8 cellular contexts compared by ENCODE assay signal in the genomic region with DNA sequence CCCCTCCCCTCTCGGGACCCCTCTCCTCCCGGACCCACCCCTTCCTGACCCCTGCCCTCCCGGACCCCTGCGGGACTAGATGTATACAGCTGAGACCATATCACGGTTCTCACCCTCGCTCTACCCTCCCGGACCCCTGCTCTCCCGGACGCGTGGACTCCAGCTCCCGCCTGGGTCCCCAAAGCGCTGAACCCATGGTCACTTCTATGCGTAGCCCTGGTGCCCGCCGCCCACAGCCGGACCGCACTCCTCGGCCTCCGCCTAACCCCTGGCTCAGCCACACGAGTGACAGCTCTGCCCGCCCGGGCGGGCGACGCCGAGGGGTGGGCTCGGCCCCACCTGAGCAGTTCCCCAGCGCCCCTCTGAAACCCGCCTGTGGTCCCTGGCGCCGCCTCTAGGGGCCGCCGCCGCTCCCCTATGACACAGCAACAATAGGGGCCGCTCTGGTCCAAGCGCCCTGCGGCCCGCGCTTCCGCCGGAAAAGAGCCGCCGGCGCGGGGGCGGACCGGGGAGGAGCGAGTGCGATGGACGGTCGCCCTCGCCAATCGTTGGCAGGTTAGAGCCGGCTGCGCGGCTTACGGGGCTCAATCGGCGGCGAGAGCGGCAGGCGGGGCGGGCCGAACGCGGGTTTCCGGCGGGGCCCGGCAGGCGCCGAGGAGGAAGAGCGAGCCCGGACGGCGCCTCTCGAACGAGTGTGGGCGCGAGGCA. TPM values are rescaled to one million over a fixed set of nuclear protein-coding genes. Genes with fewer than 3 reads are reported as not detected.
A peak's percentile ranks its signal among the peaks of the same experiment; 100 is the strongest.
DNase-seq lines count a peak whose midpoint lies in the region; ATAC-seq and TF ChIP-seq lines count a peak whose summit lies in the region.

A gene with protein sequence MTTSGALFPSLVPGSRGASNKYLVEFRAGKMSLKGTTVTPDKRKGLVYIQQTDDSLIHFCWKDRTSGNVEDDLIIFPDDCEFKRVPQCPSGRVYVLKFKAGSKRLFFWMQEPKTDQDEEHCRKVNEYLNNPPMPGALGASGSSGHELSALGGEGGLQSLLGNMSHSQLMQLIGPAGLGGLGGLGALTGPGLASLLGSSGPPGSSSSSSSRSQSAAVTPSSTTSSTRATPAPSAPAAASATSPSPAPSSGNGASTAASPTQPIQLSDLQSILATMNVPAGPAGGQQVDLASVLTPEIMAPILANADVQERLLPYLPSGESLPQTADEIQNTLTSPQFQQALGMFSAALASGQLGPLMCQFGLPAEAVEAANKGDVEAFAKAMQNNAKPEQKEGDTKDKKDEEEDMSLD (plus strand): TSS at position 657 of the 708 bp plus-strand sequence. CDS start 572 bp downstream, outside the sequence.

- H3K27me3 ChIP-seq in liver (ENCODE audit: control insufficient read depth in 4 of 4, insufficient read depth in 4 of 4, low read length in 3 of 4), result no peaks in the 10 kb centered on the region

- ATAC-seq in GM19372 (IDR thresholded peaks at IDR 0.05; ENCODE audit: low read depth, unreplicated experiment) (peak; percentile 84), HG03558 (IDR thresholded peaks at IDR 0.05; ENCODE audit: extremely low read depth, unreplicated experiment) (peak; percentile 78)

- peak; percentile 68 to 77 for TF ChIP-seq RAD21 in liver (IDR thresholded peaks at IDR 0.05)

- peak within 1 kb of the TSS; percentile 79 to 93 (median 85) for H3K4me3 ChIP-seq in liver (ENCODE audit: low read depth in 1 of 3, low read length in 3 of 3)

- H3K36me3 ChIP-seq in liver (ENCODE audit: control insufficient read depth in 4 of 4, insufficient read depth in 3 of 4, low read depth in 1 of 4, low read length in 3 of 4), result peaks cover 8 to 21% (median 17%) of the 10 kb centered on the region in 4 donors

- DNase-seq in CD1c-positive myeloid dendritic cell (ENCODE audit: extremely low spot score) (peak; percentile 100), NCI-H748 treated with DMSO at 0.1 percent for 48 hours (lab: John Stamatoyannopoulos, UW) (peak; percentile 68), dermis blood vessel endothelial cell (peak; percentile 98)
- DNase-seq in activated CD4-positive, alpha-beta T cell treated with anti-CD3 and anti-CD28 coated beads, Interleukin-2, amount 50 U/mL, for 4 hours, result peak; percentile 93 to 95
- DNase-seq in stimulated activated CD4-positive, alpha-beta T cell treated with anti-CD3 and anti-CD28 coated beads, Interleukin-4, amount 100 ng/mL, for 24 hours, result peak; percentile 96

- WGBS in liver, result under 1% methylated on average over 79 of the region's 79 CpGs

- H3K9ac ChIP-seq in liver (ENCODE audit: low read depth in 1 of 2, low read length in 2 of 2), result peak within 1 kb of the TSS; percentile 75 to 95

- H3K4me1 ChIP-seq in liver (ENCODE audit: control insufficient read depth in 4 of 4, insufficient read depth in 4 of 4, low read length in 3 of 4), result peaks cover 18 to 53% (median 45%) of the 10 kb centered on the region in 4 donors

- peak within 1 kb of the TSS; percentile 100 for H3K27ac ChIP-seq in liver (ENCODE audit: low read depth in 1 of 2, low read length in 2 of 2)

- H3K9me3 ChIP-seq in liver (ENCODE audit: control insufficient read depth in 4 of 4, low read length in 3 of 4), result no peaks in the 10 kb centered on the region

- peak; percentile 86 for TF ChIP-seq CTCF in liver (IDR thresholded peaks at IDR 0.05; ENCODE audit: low read depth, low read length, missing input control)

TF ChIP-seq in liver, 16 proteins besides CTCF, POLR2A, EP300 and RAD21:
- TF ChIP-seq FOXA2 (IDR thresholded peaks at IDR 0.05) (no peak), HNF4G (IDR thresholded peaks at IDR 0.05) (no peak), SP1 (IDR thresholded peaks at IDR 0.05) (peak; percentile 82), FOXA1 (IDR thresholded peaks at IDR 0.05) (no peak), TAF1 (conservative IDR thresholded peaks at IDR 0.05) (no peak), YY1 (IDR thresholded peaks at IDR 0.05) (peak; percentile 19), GABPA (IDR thresholded peaks at IDR 0.05 in 1 of 2, conservative IDR thresholded peaks at IDR 0.05 in 1 of 2) (peak; percentile 83 to 95), EGR1 (IDR thresholded peaks at IDR 0.05; ENCODE audit: low read depth in 2 of 2) (peak; percentile 98 to 100), HNF4A (conservative IDR thresholded peaks at IDR 0.05) (peak in 1 of 2 donors; percentile 9)
- TF ChIP-seq, protein P1, sequence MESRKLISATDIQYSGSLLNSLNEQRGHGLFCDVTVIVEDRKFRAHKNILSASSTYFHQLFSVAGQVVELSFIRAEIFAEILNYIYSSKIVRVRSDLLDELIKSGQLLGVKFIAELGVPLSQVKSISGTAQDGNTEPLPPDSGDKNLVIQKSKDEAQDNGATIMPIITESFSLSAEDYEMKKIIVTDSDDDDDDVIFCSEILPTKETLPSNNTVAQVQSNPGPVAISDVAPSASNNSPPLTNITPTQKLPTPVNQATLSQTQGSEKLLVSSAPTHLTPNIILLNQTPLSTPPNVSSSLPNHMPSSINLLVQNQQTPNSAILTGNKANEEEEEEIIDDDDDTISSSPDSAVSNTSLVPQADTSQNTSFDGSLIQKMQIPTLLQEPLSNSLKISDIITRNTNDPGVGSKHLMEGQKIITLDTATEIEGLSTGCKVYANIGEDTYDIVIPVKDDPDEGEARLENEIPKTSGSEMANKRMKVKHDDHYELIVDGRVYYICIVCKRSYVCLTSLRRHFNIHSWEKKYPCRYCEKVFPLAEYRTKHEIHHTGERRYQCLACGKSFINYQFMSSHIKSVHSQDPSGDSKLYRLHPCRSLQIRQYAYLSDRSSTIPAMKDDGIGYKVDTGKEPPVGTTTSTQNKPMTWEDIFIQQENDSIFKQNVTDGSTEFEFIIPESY (IDR thresholded peaks at IDR 0.05), result no peak
- TF ChIP-seq, protein P2, sequence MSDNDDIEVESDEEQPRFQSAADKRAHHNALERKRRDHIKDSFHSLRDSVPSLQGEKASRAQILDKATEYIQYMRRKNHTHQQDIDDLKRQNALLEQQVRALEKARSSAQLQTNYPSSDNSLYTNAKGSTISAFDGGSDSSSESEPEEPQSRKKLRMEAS (IDR thresholded peaks at IDR 0.05), result no peak
- TF ChIP-seq, protein P3, sequence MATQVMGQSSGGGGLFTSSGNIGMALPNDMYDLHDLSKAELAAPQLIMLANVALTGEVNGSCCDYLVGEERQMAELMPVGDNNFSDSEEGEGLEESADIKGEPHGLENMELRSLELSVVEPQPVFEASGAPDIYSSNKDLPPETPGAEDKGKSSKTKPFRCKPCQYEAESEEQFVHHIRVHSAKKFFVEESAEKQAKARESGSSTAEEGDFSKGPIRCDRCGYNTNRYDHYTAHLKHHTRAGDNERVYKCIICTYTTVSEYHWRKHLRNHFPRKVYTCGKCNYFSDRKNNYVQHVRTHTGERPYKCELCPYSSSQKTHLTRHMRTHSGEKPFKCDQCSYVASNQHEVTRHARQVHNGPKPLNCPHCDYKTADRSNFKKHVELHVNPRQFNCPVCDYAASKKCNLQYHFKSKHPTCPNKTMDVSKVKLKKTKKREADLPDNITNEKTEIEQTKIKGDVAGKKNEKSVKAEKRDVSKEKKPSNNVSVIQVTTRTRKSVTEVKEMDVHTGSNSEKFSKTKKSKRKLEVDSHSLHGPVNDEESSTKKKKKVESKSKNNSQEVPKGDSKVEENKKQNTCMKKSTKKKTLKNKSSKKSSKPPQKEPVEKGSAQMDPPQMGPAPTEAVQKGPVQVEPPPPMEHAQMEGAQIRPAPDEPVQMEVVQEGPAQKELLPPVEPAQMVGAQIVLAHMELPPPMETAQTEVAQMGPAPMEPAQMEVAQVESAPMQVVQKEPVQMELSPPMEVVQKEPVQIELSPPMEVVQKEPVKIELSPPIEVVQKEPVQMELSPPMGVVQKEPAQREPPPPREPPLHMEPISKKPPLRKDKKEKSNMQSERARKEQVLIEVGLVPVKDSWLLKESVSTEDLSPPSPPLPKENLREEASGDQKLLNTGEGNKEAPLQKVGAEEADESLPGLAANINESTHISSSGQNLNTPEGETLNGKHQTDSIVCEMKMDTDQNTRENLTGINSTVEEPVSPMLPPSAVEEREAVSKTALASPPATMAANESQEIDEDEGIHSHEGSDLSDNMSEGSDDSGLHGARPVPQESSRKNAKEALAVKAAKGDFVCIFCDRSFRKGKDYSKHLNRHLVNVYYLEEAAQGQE (IDR thresholded peaks at IDR 0.05), result no peak
TF ChIP-seq in liver: peak in this region for 5.

RNA-seq across cellular contexts. Expression of the gene that starts here (rescaled TPM):
- total RNA-seq in dermis blood vessel endothelial cell, result 130 and 158 TPM in 2 replicates
- 10 to 100 TPM; 45.3 to 70.9 TPM for total RNA-seq in liver
- 10 to 100 TPM; 83.8 to 91.0 TPM for polyA plus RNA-seq in liver

Comparison
In these comparisons a context has a peak if more than half of its experiments do, and no peak if none do; other contexts are left out.
1. Peak in every context shown above with its lines: DNase-seq, ATAC-seq, H3K4me3 ChIP-seq and H3K27ac ChIP-seq.